In the genomic region with DNA sequence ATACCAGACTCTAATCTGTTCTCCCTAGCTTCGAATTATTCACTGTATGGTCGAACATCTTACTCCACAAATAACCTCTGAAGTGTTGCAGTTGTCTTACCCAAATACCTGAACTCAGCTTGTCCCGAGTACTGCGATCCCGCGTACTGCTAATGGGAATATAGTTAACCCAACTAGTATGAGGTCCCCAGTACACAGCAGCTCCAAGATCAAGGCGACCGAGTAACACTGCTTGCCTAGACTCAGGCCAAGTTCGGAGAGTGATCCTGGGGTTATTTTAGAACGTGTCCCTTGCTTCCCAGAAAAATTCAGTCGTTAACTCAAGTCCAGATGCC, we compare ENCODE assay signal across 1 cellular context.
A peak's percentile ranks its signal among the peaks of the same experiment; 100 is the strongest.
TF ChIP-seq lines count a peak whose summit lies in the region.

No MANE protein-coding gene starts in this region.

TF ChIP-seq in K562, 482 proteins besides CTCF, POLR2A, EP300 and RAD21 (continued from another document):
- TF ChIP-seq, protein P1, sequence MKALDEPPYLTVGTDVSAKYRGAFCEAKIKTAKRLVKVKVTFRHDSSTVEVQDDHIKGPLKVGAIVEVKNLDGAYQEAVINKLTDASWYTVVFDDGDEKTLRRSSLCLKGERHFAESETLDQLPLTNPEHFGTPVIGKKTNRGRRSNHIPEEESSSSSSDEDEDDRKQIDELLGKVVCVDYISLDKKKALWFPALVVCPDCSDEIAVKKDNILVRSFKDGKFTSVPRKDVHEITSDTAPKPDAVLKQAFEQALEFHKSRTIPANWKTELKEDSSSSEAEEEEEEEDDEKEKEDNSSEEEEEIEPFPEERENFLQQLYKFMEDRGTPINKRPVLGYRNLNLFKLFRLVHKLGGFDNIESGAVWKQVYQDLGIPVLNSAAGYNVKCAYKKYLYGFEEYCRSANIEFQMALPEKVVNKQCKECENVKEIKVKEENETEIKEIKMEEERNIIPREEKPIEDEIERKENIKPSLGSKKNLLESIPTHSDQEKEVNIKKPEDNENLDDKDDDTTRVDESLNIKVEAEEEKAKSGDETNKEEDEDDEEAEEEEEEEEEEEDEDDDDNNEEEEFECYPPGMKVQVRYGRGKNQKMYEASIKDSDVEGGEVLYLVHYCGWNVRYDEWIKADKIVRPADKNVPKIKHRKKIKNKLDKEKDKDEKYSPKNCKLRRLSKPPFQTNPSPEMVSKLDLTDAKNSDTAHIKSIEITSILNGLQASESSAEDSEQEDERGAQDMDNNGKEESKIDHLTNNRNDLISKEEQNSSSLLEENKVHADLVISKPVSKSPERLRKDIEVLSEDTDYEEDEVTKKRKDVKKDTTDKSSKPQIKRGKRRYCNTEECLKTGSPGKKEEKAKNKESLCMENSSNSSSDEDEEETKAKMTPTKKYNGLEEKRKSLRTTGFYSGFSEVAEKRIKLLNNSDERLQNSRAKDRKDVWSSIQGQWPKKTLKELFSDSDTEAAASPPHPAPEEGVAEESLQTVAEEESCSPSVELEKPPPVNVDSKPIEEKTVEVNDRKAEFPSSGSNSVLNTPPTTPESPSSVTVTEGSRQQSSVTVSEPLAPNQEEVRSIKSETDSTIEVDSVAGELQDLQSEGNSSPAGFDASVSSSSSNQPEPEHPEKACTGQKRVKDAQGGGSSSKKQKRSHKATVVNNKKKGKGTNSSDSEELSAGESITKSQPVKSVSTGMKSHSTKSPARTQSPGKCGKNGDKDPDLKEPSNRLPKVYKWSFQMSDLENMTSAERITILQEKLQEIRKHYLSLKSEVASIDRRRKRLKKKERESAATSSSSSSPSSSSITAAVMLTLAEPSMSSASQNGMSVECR (CRISPR knock-in tag; IDR thresholded peaks at IDR 0.05) = no peak
- TF ChIP-seq ZNF431 (CRISPR knock-in tag; IDR thresholded peaks at IDR 0.05) = 0 out of 2 replicates have a peak, but pooled peaks have one; percentile 14
- no peak for TF ChIP-seq MCM2 (IDR thresholded peaks at IDR 0.05; ENCODE audit: low read depth)
- TF ChIP-seq, protein P2, sequence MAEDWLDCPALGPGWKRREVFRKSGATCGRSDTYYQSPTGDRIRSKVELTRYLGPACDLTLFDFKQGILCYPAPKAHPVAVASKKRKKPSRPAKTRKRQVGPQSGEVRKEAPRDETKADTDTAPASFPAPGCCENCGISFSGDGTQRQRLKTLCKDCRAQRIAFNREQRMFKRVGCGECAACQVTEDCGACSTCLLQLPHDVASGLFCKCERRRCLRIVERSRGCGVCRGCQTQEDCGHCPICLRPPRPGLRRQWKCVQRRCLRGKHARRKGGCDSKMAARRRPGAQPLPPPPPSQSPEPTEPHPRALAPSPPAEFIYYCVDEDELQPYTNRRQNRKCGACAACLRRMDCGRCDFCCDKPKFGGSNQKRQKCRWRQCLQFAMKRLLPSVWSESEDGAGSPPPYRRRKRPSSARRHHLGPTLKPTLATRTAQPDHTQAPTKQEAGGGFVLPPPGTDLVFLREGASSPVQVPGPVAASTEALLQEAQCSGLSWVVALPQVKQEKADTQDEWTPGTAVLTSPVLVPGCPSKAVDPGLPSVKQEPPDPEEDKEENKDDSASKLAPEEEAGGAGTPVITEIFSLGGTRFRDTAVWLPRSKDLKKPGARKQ (CRISPR knock-in tag; IDR thresholded peaks at IDR 0.05) = peak; percentile 80; the same call in 1 of the 2 replicates
TF ChIP-seq in K562: peak in this region for 4.
